In the genomic region with DNA sequence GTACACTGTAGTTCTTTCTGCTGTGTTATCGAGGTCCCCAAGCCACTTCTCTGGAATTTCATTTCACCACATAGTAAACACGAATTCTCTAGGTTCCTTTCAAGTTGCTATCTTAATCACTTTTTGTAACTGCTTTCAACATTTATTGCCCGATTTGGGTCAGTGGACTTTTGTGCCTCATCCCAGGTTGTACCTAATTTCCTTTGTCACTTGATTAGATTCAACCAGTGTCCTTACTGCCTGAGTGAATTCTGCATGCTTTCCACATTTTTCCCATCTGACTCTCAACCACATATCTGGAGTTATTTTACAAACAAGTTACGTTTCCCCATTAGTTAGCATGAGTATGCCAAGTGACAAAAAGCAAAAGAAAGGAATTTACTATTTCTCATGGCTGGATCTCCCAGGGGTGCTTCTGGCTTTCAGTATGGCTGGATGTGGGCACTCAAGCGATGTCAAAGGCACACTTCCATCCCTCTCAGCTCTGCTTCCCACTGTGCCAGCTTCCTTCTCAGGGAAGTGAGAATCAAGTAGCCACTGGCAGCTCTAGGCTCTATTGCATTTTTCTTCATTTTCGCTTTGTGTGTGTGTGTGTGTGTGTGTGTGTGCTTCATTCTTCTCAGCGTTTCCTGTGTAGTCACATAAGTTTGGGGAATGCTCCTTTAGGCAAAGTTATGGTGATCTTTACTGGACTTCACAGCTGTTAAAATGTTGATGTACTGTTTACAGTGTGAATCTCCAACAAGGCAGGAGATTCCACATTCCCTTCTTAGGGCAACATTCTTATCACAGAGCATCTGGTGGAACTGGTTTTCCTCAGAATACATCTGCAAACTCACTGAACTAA, we compare ENCODE assay signal across 1 cellular context.
A peak's percentile ranks its signal among the peaks of the same experiment; 100 is the strongest.
TF ChIP-seq lines count a peak whose summit lies in the region.

No MANE protein-coding gene starts in this region.

TF ChIP-seq in HepG2, 621 proteins besides CTCF, POLR2A, EP300 and RAD21 (continued from another document and continues in another):
- TF ChIP-seq, protein P1, sequence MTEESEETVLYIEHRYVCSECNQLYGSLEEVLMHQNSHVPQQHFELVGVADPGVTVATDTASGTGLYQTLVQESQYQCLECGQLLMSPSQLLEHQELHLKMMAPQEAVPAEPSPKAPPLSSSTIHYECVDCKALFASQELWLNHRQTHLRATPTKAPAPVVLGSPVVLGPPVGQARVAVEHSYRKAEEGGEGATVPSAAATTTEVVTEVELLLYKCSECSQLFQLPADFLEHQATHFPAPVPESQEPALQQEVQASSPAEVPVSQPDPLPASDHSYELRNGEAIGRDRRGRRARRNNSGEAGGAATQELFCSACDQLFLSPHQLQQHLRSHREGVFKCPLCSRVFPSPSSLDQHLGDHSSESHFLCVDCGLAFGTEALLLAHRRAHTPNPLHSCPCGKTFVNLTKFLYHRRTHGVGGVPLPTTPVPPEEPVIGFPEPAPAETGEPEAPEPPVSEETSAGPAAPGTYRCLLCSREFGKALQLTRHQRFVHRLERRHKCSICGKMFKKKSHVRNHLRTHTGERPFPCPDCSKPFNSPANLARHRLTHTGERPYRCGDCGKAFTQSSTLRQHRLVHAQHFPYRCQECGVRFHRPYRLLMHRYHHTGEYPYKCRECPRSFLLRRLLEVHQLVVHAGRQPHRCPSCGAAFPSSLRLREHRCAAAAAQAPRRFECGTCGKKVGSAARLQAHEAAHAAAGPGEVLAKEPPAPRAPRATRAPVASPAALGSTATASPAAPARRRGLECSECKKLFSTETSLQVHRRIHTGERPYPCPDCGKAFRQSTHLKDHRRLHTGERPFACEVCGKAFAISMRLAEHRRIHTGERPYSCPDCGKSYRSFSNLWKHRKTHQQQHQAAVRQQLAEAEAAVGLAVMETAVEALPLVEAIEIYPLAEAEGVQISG (CRISPR knock-in tag; IDR thresholded peaks at IDR 0.05) = no peak
- TF ChIP-seq, protein P2, sequence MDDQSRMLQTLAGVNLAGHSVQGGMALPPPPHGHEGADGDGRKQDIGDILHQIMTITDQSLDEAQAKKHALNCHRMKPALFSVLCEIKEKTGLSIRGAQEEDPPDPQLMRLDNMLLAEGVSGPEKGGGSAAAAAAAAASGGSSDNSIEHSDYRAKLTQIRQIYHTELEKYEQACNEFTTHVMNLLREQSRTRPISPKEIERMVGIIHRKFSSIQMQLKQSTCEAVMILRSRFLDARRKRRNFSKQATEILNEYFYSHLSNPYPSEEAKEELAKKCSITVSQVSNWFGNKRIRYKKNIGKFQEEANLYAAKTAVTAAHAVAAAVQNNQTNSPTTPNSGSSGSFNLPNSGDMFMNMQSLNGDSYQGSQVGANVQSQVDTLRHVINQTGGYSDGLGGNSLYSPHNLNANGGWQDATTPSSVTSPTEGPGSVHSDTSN (CRISPR knock-in tag; IDR thresholded peaks at IDR 0.05; ENCODE audit: borderline replicate concordance) = no peak
- TF ChIP-seq HDAC1 (CRISPR knock-in tag; IDR thresholded peaks at IDR 0.05) (no peak), CCAR2 (optimal IDR thresholded peaks at IDR 0.05; ENCODE audit: low read depth, low read length) (no peak), FOXA1 (IDR thresholded peaks at IDR 0.05) (peak; percentile 39; the same call in 1 of the 2 replicates), FOXA1 (CRISPR knock-in tag; IDR thresholded peaks at IDR 0.05) (peak; percentile 91), ZNF678 (CRISPR knock-in tag; IDR thresholded peaks at IDR 0.05) (no peak), SIX4 (CRISPR knock-in tag; IDR thresholded peaks at IDR 0.05) (no peak), RCOR2 (CRISPR knock-in tag; IDR thresholded peaks at IDR 0.05) (0 out of 2 replicates have a peak, but pooled peaks have one; percentile 28), ZNF136 (CRISPR knock-in tag; IDR thresholded peaks at IDR 0.05; ENCODE audit: low read depth) (no peak), RFX3 (CRISPR knock-in tag; IDR thresholded peaks at IDR 0.05) (no peak), ZNF530 (CRISPR knock-in tag; IDR thresholded peaks at IDR 0.05; ENCODE audit: low read depth) (no peak), TGIF2 (CRISPR knock-in tag; IDR thresholded peaks at IDR 0.05) (no peak), SNAPC2 (CRISPR knock-in tag; IDR thresholded peaks at IDR 0.05) (no peak), TEAD3 (CRISPR knock-in tag; optimal IDR thresholded peaks at IDR 0.05; ENCODE audit: borderline replicate concordance) (peak; percentile 79), FOXJ3 (CRISPR knock-in tag; IDR thresholded peaks at IDR 0.05; ENCODE audit: borderline replicate concordance) (no peak), MXD4 (CRISPR knock-in tag; IDR thresholded peaks at IDR 0.05) (no peak), TOE1 (CRISPR knock-in tag; IDR thresholded peaks at IDR 0.05) (no peak), FOXP1 (IDR thresholded peaks at IDR 0.05) (peak; percentile 46; the same call in 1 of the 2 replicates), FOXP1 (CRISPR knock-in tag; IDR thresholded peaks at IDR 0.05) (peak; percentile 50; the same call in 1 of the 2 replicates), ELF4 (CRISPR knock-in tag; IDR thresholded peaks at IDR 0.05; ENCODE audit: borderline replicate concordance) (no peak), HNF4A (CRISPR knock-in tag; IDR thresholded peaks at IDR 0.05) (peak; percentile 70), MAFG (CRISPR knock-in tag; IDR thresholded peaks at IDR 0.05) (no peak), TP53 (CRISPR knock-in tag; conservative IDR thresholded peaks at IDR 0.05) (no peak), MATR3 (CRISPR knock-in tag; IDR thresholded peaks at IDR 0.05) (no peak), SOX13 (IDR thresholded peaks at IDR 0.05) (0 out of 2 replicates have a peak, but pooled peaks have one; percentile 27), SOX13 (CRISPR knock-in tag; conservative IDR thresholded peaks at IDR 0.05 in 1 of 2, IDR thresholded peaks at IDR 0.05 in 1 of 2) (peak in 1 of 2 experiments; percentile 73; a peak in 2 of 4 replicates), FOXA3 (CRISPR knock-in tag; IDR thresholded peaks at IDR 0.05) (peak; percentile 84), SOX5 (CRISPR knock-in tag; IDR thresholded peaks at IDR 0.05; ENCODE audit: borderline replicate concordance) (peak; percentile 46; the same call in 1 of the 2 replicates), ZNF558 (CRISPR knock-in tag; IDR thresholded peaks at IDR 0.05; ENCODE audit: borderline replicate concordance) (no peak), ZSCAN12 (CRISPR knock-in tag; IDR thresholded peaks at IDR 0.05) (no peak), MED1 (CRISPR knock-in tag; IDR thresholded peaks at IDR 0.05) (peak; percentile 57), SMARCC2 (IDR thresholded peaks at IDR 0.05) (no peak), ZNF101 (CRISPR knock-in tag; IDR thresholded peaks at IDR 0.05; ENCODE audit: borderline replicate concordance, low read depth) (no peak), ZBTB20 (CRISPR knock-in tag; IDR thresholded peaks at IDR 0.05; ENCODE audit: borderline replicate concordance, low read depth) (no peak), RXRA (CRISPR knock-in tag; IDR thresholded peaks at IDR 0.05) (no peak), AHR (CRISPR knock-in tag; IDR thresholded peaks at IDR 0.05) (no peak), NR2F6 (IDR thresholded peaks at IDR 0.05) (peak; percentile 69), NR2F6 (CRISPR knock-in tag; IDR thresholded peaks at IDR 0.05) (peak; percentile 20; the same call in 1 of the 2 replicates), BCL6 (CRISPR knock-in tag; IDR thresholded peaks at IDR 0.05) (peak; percentile 73), ZFP37 (CRISPR knock-in tag; IDR thresholded peaks at IDR 0.05; ENCODE audit: borderline replicate concordance) (no peak), HMG20B (CRISPR knock-in tag; conservative IDR thresholded peaks at IDR 0.05) (0 out of 2 replicates have a peak, but pooled peaks have one; percentile 60)
- TF ChIP-seq, protein P3, sequence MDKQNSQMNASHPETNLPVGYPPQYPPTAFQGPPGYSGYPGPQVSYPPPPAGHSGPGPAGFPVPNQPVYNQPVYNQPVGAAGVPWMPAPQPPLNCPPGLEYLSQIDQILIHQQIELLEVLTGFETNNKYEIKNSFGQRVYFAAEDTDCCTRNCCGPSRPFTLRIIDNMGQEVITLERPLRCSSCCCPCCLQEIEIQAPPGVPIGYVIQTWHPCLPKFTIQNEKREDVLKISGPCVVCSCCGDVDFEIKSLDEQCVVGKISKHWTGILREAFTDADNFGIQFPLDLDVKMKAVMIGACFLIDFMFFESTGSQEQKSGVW (CRISPR knock-in tag; IDR thresholded peaks at IDR 0.05; ENCODE audit: borderline replicate concordance) = no peak
- TF ChIP-seq, protein P4, sequence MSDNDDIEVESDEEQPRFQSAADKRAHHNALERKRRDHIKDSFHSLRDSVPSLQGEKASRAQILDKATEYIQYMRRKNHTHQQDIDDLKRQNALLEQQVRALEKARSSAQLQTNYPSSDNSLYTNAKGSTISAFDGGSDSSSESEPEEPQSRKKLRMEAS (IDR thresholded peaks at IDR 0.05) = 0 out of 2 replicates have a peak, but pooled peaks have one; percentile 21
- TF ChIP-seq, protein P5, sequence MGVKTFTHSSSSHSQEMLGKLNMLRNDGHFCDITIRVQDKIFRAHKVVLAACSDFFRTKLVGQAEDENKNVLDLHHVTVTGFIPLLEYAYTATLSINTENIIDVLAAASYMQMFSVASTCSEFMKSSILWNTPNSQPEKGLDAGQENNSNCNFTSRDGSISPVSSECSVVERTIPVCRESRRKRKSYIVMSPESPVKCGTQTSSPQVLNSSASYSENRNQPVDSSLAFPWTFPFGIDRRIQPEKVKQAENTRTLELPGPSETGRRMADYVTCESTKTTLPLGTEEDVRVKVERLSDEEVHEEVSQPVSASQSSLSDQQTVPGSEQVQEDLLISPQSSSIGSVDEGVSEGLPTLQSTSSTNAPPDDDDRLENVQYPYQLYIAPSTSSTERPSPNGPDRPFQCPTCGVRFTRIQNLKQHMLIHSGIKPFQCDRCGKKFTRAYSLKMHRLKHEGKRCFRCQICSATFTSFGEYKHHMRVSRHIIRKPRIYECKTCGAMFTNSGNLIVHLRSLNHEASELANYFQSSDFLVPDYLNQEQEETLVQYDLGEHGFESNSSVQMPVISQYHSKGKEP (CRISPR knock-in tag; IDR thresholded peaks at IDR 0.05) = no peak
- TF ChIP-seq, protein P6, sequence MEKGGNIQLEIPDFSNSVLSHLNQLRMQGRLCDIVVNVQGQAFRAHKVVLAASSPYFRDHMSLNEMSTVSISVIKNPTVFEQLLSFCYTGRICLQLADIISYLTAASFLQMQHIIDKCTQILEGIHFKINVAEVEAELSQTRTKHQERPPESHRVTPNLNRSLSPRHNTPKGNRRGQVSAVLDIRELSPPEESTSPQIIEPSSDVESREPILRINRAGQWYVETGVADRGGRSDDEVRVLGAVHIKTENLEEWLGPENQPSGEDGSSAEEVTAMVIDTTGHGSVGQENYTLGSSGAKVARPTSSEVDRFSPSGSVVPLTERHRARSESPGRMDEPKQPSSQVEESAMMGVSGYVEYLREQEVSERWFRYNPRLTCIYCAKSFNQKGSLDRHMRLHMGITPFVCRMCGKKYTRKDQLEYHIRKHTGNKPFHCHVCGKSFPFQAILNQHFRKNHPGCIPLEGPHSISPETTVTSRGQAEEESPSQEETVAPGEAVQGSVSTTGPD (CRISPR knock-in tag; IDR thresholded peaks at IDR 0.05) = no peak
- TF ChIP-seq, protein P7, sequence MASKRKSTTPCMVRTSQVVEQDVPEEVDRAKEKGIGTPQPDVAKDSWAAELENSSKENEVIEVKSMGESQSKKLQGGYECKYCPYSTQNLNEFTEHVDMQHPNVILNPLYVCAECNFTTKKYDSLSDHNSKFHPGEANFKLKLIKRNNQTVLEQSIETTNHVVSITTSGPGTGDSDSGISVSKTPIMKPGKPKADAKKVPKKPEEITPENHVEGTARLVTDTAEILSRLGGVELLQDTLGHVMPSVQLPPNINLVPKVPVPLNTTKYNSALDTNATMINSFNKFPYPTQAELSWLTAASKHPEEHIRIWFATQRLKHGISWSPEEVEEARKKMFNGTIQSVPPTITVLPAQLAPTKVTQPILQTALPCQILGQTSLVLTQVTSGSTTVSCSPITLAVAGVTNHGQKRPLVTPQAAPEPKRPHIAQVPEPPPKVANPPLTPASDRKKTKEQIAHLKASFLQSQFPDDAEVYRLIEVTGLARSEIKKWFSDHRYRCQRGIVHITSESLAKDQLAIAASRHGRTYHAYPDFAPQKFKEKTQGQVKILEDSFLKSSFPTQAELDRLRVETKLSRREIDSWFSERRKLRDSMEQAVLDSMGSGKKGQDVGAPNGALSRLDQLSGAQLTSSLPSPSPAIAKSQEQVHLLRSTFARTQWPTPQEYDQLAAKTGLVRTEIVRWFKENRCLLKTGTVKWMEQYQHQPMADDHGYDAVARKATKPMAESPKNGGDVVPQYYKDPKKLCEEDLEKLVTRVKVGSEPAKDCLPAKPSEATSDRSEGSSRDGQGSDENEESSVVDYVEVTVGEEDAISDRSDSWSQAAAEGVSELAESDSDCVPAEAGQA (IDR thresholded peaks at IDR 0.05; ENCODE audit: low read depth) = no peak
- TF ChIP-seq, protein P7 (CRISPR knock-in tag; IDR thresholded peaks at IDR 0.05; ENCODE audit: borderline replicate concordance) = no peak
- TF ChIP-seq, protein P8, sequence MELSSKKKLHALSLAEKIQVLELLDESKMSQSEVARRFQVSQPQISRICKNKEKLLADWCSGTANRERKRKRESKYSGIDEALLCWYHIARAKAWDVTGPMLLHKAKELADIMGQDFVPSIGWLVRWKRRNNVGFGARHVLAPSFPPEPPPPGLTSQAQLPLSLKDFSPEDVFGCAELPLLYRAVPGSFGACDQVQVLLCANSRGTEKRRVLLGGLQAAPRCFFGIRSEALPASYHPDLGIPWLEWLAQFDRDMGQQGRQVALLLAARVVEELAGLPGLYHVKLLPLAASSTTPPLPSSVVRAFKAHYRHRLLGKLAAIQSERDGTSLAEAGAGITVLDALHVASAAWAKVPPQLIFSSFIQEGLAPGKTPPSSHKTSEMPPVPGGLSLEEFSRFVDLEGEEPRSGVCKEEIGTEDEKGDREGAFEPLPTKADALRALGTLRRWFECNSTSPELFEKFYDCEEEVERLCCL (CRISPR knock-in tag; IDR thresholded peaks at IDR 0.05; ENCODE audit: borderline replicate concordance) = no peak
- TF ChIP-seq, protein P9, sequence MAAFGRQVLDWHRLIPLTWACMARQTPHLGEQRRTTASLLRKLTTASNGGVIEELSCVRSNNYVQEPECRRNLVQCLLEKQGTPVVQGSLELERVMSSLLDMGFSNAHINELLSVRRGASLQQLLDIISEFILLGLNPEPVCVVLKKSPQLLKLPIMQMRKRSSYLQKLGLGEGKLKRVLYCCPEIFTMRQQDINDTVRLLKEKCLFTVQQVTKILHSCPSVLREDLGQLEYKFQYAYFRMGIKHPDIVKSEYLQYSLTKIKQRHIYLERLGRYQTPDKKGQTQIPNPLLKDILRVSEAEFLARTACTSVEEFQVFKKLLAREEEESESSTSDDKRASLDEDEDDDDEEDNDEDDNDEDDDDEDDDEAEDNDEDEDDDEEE (CRISPR knock-in tag; IDR thresholded peaks at IDR 0.05) = no peak
